ENCODE assay signal across 23 cellular contexts in genomic region chr3:132544130-132544529, GRCh38. TPM values are rescaled to one million over a fixed set of nuclear protein-coding genes. Genes with fewer than 3 reads are reported as not detected.
DNase-seq lines count a peak whose midpoint lies in the region; ATAC-seq and TF ChIP-seq lines count a peak whose summit lies in the region.
"Had no signal": no experiment of that assay in that cellular context is flagged by ENCODE, and none has a peak within 500 bp of the region (broad histone marks: within the 10 kb centered on the region; RNA-seq: fewer than 3 reads in every experiment).

No MANE protein-coding gene starts in this region.

- H3K4me1 Mint-ChIP-seq in activated CD8-positive, alpha-beta T cell treated with anti-CD3 and anti-CD28 coated beads for 36 hours (ENCODE audit: low read depth) = peaks cover 56% of the 10 kb centered on the region
- H3K4me1 Mint-ChIP-seq in activated CD8-positive, alpha-beta T cell treated with anti-CD3 and anti-CD28 coated beads, Interleukin-2, amount 10 ng/mL, durations not matched to agents 7 days and 5 days (ENCODE audit: low read depth) = peaks cover 35% of the 10 kb centered on the region
- peaks cover 8% of the 10 kb centered on the region for H3K4me1 Mint-ChIP-seq in endodermal cell
- peaks cover 61% of the 10 kb centered on the region for H3K4me1 Mint-ChIP-seq in stimulated activated naive CD8-positive, alpha-beta T cell treated with anti-CD3 and anti-CD28 coated beads, Interleukin-15, Interleukin-2, amounts not matched to agents 100 ng/mL and 50 ng/mL, for 24 hours (ENCODE audit: low read depth)

- H3K27ac ChIP-seq in RWPE2 (ENCODE audit: poor library complexity, severe bottlenecking) = peak overlapping the region; percentile 79
- no peak overlapping the region for H3K27ac ChIP-seq in endodermal cell (ENCODE audit: low read depth, low read length)
- H3K27ac ChIP-seq: BLaER1 had no signal

- no peaks in the 10 kb centered on the region for H3K9me3 Mint-ChIP-seq in activated CD8-positive, alpha-beta T cell treated with anti-CD3 and anti-CD28 coated beads for 36 hours
- no peaks in the 10 kb centered on the region for H3K9me3 Mint-ChIP-seq in activated CD8-positive, alpha-beta T cell treated with anti-CD3 and anti-CD28 coated beads, Interleukin-2, amount 10 ng/mL, durations not matched to agents 7 days and 5 days (ENCODE audit: insufficient read depth)
- H3K9me3 Mint-ChIP-seq in endodermal cell = peaks cover 3% of the 10 kb centered on the region
- no peaks in the 10 kb centered on the region for H3K9me3 Mint-ChIP-seq in stimulated activated naive CD8-positive, alpha-beta T cell treated with anti-CD3 and anti-CD28 coated beads, Interleukin-15, Interleukin-2, amounts not matched to agents 100 ng/mL and 50 ng/mL, for 24 hours
- H3K9me3 Mint-ChIP-seq: CD8-positive, alpha-beta T cell had no signal

- H3K9me3 ChIP-seq in RWPE2 (ENCODE audit: severe bottlenecking) = no peaks in the 10 kb centered on the region
- no peaks in the 10 kb centered on the region for H3K9me3 ChIP-seq in endodermal cell (ENCODE audit: control insufficient read depth, low read length)

- peaks cover 33% of the 10 kb centered on the region for H3K36me3 Mint-ChIP-seq in activated CD8-positive, alpha-beta T cell treated with anti-CD3 and anti-CD28 coated beads for 36 hours (ENCODE audit: low read depth)
- peaks cover 37% of the 10 kb centered on the region for H3K36me3 Mint-ChIP-seq in activated CD8-positive, alpha-beta T cell treated with anti-CD3 and anti-CD28 coated beads, Interleukin-2, amount 10 ng/mL, durations not matched to agents 7 days and 5 days (ENCODE audit: low read depth)
- H3K36me3 Mint-ChIP-seq in endodermal cell (ENCODE audit: low read depth) = peaks cover 17% of the 10 kb centered on the region
- H3K36me3 Mint-ChIP-seq in stimulated activated naive CD8-positive, alpha-beta T cell treated with anti-CD3 and anti-CD28 coated beads, Interleukin-15, Interleukin-2, amounts not matched to agents 100 ng/mL and 50 ng/mL, for 24 hours (ENCODE audit: low read depth) = peaks cover 38% of the 10 kb centered on the region

- intact Hi-C loops in activated CD8-positive, alpha-beta T cell treated with anti-CD3 and anti-CD28 coated beads for 36 hours (cut with micrococcal nuclease) = loop anchor here (5.0 kb wide), 1 partner anchor 113 kb away; the partner anchor contains the start of gene ACAD11

- CTCF ChIA-PET in activated CD8-positive, alpha-beta T cell treated with anti-CD3 and anti-CD28 coated beads for 36 hours (lab: Charles Lee) = interaction anchor here (1.5 to 4.6 kb wide), 2 partner anchors 10 to 98 kb away, joined by 7 to 24 read pairs; no protein-coding TSS in a partner anchor
- CTCF ChIA-PET in activated CD8-positive, alpha-beta T cell treated with anti-CD3 and anti-CD28 coated beads, Interleukin-2, amount 10 ng/mL, durations not matched to agents 7 days and 5 days (lab: Charles Lee) = interaction anchor here (11.8 kb wide), 1 partner anchor 97 kb away, joined by 204 read pairs; no protein-coding TSS in a partner anchor

- ATAC-seq in activated CD8-positive, alpha-beta T cell treated with anti-CD3 and anti-CD28 coated beads for 36 hours = peak; percentile 35
- ATAC-seq in activated CD8-positive, alpha-beta T cell treated with anti-CD3 and anti-CD28 coated beads, Interleukin-2, amount 10 ng/mL, durations not matched to agents 7 days and 5 days = no peak
- ATAC-seq in RWPE2 (ENCODE audit: low read depth) (no peak), HG02973 (IDR thresholded peaks at IDR 0.05; ENCODE audit: unreplicated experiment) (no peak), HG03025 (IDR thresholded peaks at IDR 0.05; ENCODE audit: low FRiP score, unreplicated experiment) (no peak)
- ATAC-seq: CD8-positive, alpha-beta T cell; HCT116; K562 had no signal

- POLR2A ChIA-PET in activated CD8-positive, alpha-beta T cell treated with anti-CD3 and anti-CD28 coated beads for 36 hours (lab: Charles Lee) = no interaction called here
- POLR2A ChIA-PET in activated CD8-positive, alpha-beta T cell treated with anti-CD3 and anti-CD28 coated beads, Interleukin-2, amount 10 ng/mL, durations not matched to agents 7 days and 5 days (lab: Charles Lee) = no interaction called here

- no peaks in the 10 kb centered on the region for H3K27me3 ChIP-seq in RWPE2 (ENCODE audit: insufficient read depth, poor library complexity, severe bottlenecking)
- H3K27me3 ChIP-seq in endodermal cell (ENCODE audit: control insufficient read depth, insufficient read depth, low read length, poor library complexity, severe bottlenecking) = no peaks in the 10 kb centered on the region
- H3K27me3 ChIP-seq: BLaER1 had no signal

- TF ChIP-seq CTCF in activated CD8-positive, alpha-beta T cell treated with anti-CD3 and anti-CD28 coated beads for 36 hours (IDR thresholded peaks at IDR 0.05) = no peak
- no peak for TF ChIP-seq CTCF in RWPE2 (IDR thresholded peaks at IDR 0.05; ENCODE audit: poor library complexity, severe bottlenecking)
- TF ChIP-seq CTCF in endodermal cell (conservative IDR thresholded peaks at IDR 0.05) = no peak

- H3K4me3 ChIP-seq in RWPE2 (ENCODE audit: severe bottlenecking) (no peak overlapping the region), endodermal cell (ENCODE audit: low read length) (no peak overlapping the region)
- H3K4me3 ChIP-seq: BLaER1, K562 had no signal

- no peaks in the 10 kb centered on the region for H3K27me3 Mint-ChIP-seq in activated CD8-positive, alpha-beta T cell treated with anti-CD3 and anti-CD28 coated beads for 36 hours
- no peaks in the 10 kb centered on the region for H3K27me3 Mint-ChIP-seq in activated CD8-positive, alpha-beta T cell treated with anti-CD3 and anti-CD28 coated beads, Interleukin-2, amount 10 ng/mL, durations not matched to agents 7 days and 5 days (ENCODE audit: low read depth)
- no peaks in the 10 kb centered on the region for H3K27me3 Mint-ChIP-seq in endodermal cell (ENCODE audit: insufficient read depth)
- H3K27me3 Mint-ChIP-seq in stimulated activated naive CD8-positive, alpha-beta T cell treated with anti-CD3 and anti-CD28 coated beads, Interleukin-15, Interleukin-2, amounts not matched to agents 100 ng/mL and 50 ng/mL, for 24 hours = no peaks in the 10 kb centered on the region

- H3K4me3 Mint-ChIP-seq in activated CD8-positive, alpha-beta T cell treated with anti-CD3 and anti-CD28 coated beads for 36 hours = no peak overlapping the region
- H3K4me3 Mint-ChIP-seq in activated CD8-positive, alpha-beta T cell treated with anti-CD3 and anti-CD28 coated beads, Interleukin-2, amount 10 ng/mL, durations not matched to agents 7 days and 5 days = no peak overlapping the region
- H3K4me3 Mint-ChIP-seq in endodermal cell = no peak overlapping the region
- H3K4me3 Mint-ChIP-seq in stimulated activated naive CD8-positive, alpha-beta T cell treated with anti-CD3 and anti-CD28 coated beads, Interleukin-15, Interleukin-2, amounts not matched to agents 100 ng/mL and 50 ng/mL, for 24 hours = peak overlapping the region; percentile 8
- H3K4me3 Mint-ChIP-seq: CD8-positive, alpha-beta T cell had no signal

- peak overlapping the region; percentile 90 for H3K27ac Mint-ChIP-seq in activated CD8-positive, alpha-beta T cell treated with anti-CD3 and anti-CD28 coated beads for 36 hours
- H3K27ac Mint-ChIP-seq in activated CD8-positive, alpha-beta T cell treated with anti-CD3 and anti-CD28 coated beads, Interleukin-2, amount 10 ng/mL, durations not matched to agents 7 days and 5 days = no peak overlapping the region
- peak overlapping the region; percentile 33 for H3K27ac Mint-ChIP-seq in endodermal cell
- peak overlapping the region; percentile 95 for H3K27ac Mint-ChIP-seq in stimulated activated naive CD8-positive, alpha-beta T cell treated with anti-CD3 and anti-CD28 coated beads, Interleukin-15, Interleukin-2, amounts not matched to agents 100 ng/mL and 50 ng/mL, for 24 hours
- H3K27ac Mint-ChIP-seq: CD8-positive, alpha-beta T cell had no signal

- H3K4me1 ChIP-seq in RWPE2 (ENCODE audit: insufficient read depth, poor library complexity, severe bottlenecking) = peaks cover 13% of the 10 kb centered on the region
- peaks cover 9% of the 10 kb centered on the region for H3K4me1 ChIP-seq in endodermal cell (ENCODE audit: control insufficient read depth, insufficient read depth, low read length)
- H3K4me1 ChIP-seq: BLaER1 had no signal

- DNase-seq in activated CD8-positive, alpha-beta T cell treated with anti-CD3 and anti-CD28 coated beads for 36 hours = no peak
- DNase-seq in activated CD8-positive, alpha-beta T cell treated with anti-CD3 and anti-CD28 coated beads, Interleukin-2, amount 10 ng/mL, durations not matched to agents 7 days and 5 days = no peak
- DNase-seq in RWPE2 (ENCODE audit: low spot score) (no peak), endodermal cell (no peak)
- DNase-seq in activated effector memory CD4-positive, alpha-beta T cell treated with Interleukin-2 at 50 U/mL for 16 hours = no peak
- DNase-seq: CD8-positive, alpha-beta T cell; DMS53; GOT3; NCI-H1092 treated with DMSO at 0.1 percent for 48 hours; NCI-H146; NCI-H2029 treated with DMSO at 0.1 percent for 48 hours; NCI-H2171; NCI-H446 treated with DMSO at 0.1 percent for 48 hours; NCI-H69; OCI-M1; RPMI8226; SIG-M5 had no signal

- H3K36me3 ChIP-seq in RWPE2 (ENCODE audit: low read depth) = peaks cover 6% of the 10 kb centered on the region
- peaks cover 19% of the 10 kb centered on the region for H3K36me3 ChIP-seq in endodermal cell (ENCODE audit: control insufficient read depth, insufficient read depth, low read length)

- 97 to 100% methylated on average over 2 of the region's 2 CpGs for WGBS in endodermal cell (ENCODE audit: insufficient coverage in 1 of 2, insufficient read length in 1 of 2), 2 experiments

- H3K9ac ChIP-seq in endodermal cell (ENCODE audit: extremely low read depth, low read length, poor library complexity, severe bottlenecking) = no peak overlapping the region
- H3K9ac ChIP-seq: BLaER1 had no signal

RNA-seq across cellular contexts. Expression of gene ACKR4, which starts 52.9 kb away (rescaled TPM):
- not detected for total RNA-seq in activated CD8-positive, alpha-beta T cell treated with anti-CD3 and anti-CD28 coated beads for 36 hours
- total RNA-seq in activated CD8-positive, alpha-beta T cell treated with anti-CD3 and anti-CD28 coated beads, Interleukin-2, amount 10 ng/mL, durations not matched to agents 7 days and 5 days = not detected
- total RNA-seq in endodermal cell = not detected
- not detected for polyA plus RNA-seq in endodermal cell (2013, experiment 1 of 2)
- polyA plus RNA-seq in endodermal cell (2013, experiment 2 of 2) = not detected
- total RNA-seq: K562 had no signal
